8 cellular contexts compared by ENCODE assay signal in genomic region chr20:3846378-3846739, GRCh38. TPM values are rescaled to one million over a fixed set of nuclear protein-coding genes. Genes with fewer than 3 reads are reported as not detected.
DNase-seq lines count a peak whose midpoint lies in the region; ATAC-seq and TF ChIP-seq lines count a peak whose summit lies in the region.

No MANE protein-coding gene starts in this region.

- WGBS in ovary, 3 donors, result 0% methylated on average over 21 to 22 of the region's 22 CpGs

- POLR2A ChIA-PET in CD8-positive, alpha-beta T cell (lab: Charles Lee), result no interaction called here
- POLR2A ChIA-PET in PC-9 (lab: Charles Lee; ENCODE audit: unreplicated experiment), result no interaction called here

- CTCF ChIA-PET in CD8-positive, alpha-beta T cell (lab: Charles Lee), result interaction anchor here (2.0 to 2.4 kb wide), 2 partner anchors 9 to 26 kb away, joined by 9 to 11 read pairs; partner anchors contain the start of gene AP5S1
- CTCF ChIA-PET in PC-9 (lab: Charles Lee), result no interaction called here

- H3K9me3 Mint-ChIP-seq in CD8-positive, alpha-beta T cell, result no peaks in the 10 kb centered on the region

- peaks cover 10% of the 10 kb centered on the region for H3K4me1 ChIP-seq in CD8-positive, alpha-beta T cell (ENCODE audit: insufficient read depth, low read length)
- peaks cover 55% of the 10 kb centered on the region for H3K4me1 ChIP-seq in PC-9 (replicated peaks; ENCODE audit: insufficient read depth)
- H3K4me1 ChIP-seq in ovary (ENCODE audit: insufficient read depth), result peaks cover 2% of the 10 kb centered on the region

- BruUV-seq in PC-9 (replicated peaks; lab: Mats Ljungman, UMichigan), result no TSS peak

- in situ Hi-C loops in GM13977 (cut with MboI; ENCODE audit: low pct_unique_long_range_greater_than_20kb, low sequenced_read_pairs, unreplicated experiment), result no loop called here

- H3K27me3 Mint-ChIP-seq in CD8-positive, alpha-beta T cell (ENCODE audit: low read depth), result no peaks in the 10 kb centered on the region

- H3K4me3 ChIP-seq in CD8-positive, alpha-beta T cell (ENCODE audit: low read depth, low read length), result peak overlapping the region; percentile 87
- H3K4me3 ChIP-seq in PC-9 (peak overlapping the region; percentile 100), ovary (peak overlapping the region; percentile 98)

- peak overlapping the region; percentile 82 for H3K27ac Mint-ChIP-seq in CD8-positive, alpha-beta T cell

- TF ChIP-seq EP300 in ovary (IDR thresholded peaks at IDR 0.05), result no peak

- DNase-seq in CD8-positive, alpha-beta T cell, result no peak
- DNase-seq in PC-9, result no peak
- DNase-seq in epithelial cell of prostate (ENCODE audit: low read depth, low spot score), result no peak
- peak in 2 of 5 donors; percentile 62 to 71 for DNase-seq in ovary
- DNase-seq in GM13977 (ENCODE audit: low spot score), result no peak
- no peak for DNase-seq in CD1c-positive myeloid dendritic cell (ENCODE audit: extremely low spot score)
- no peak for DNase-seq in OCI-M1 (lab: John Stamatoyannopoulos, UW)

- H4K20me1 ChIP-seq in PC-9 (ENCODE audit: insufficient read depth), result peaks cover 7% of the 10 kb centered on the region; the same call in 1 of the 2 replicates

- no peak for TF ChIP-seq CTCF in CD8-positive, alpha-beta T cell (IDR thresholded peaks at IDR 0.05)
- no peak for TF ChIP-seq CTCF in PC-9 (conservative IDR thresholded peaks at IDR 0.05)
- TF ChIP-seq CTCF in ovary (IDR thresholded peaks at IDR 0.05), result no peak
- no peak for TF ChIP-seq CTCF in GM13977 (IDR thresholded peaks at IDR 0.05; ENCODE audit: extremely low read depth, insufficient read depth, missing control alignments)

- intact Hi-C loops in CD8-positive, alpha-beta T cell (cut with DNase I, micrococcal nuclease), result loop anchor here (1.0 to 10.0 kb wide), 8 partner anchors 26 to 79 kb away; partner anchors contain the start of genes ADISSP (in 2 of the 2), AP5S1 (in 2 of the 2), CENPB (in 2 of the 2) and CDC25B (in 1 of the 2)
- intact Hi-C loops in PC-9 (cut with micrococcal nuclease; ENCODE audit: unreplicated experiment) (loop anchor here (1.0 to 10.0 kb wide), 3 partner anchors 26 to 132 kb away; partner anchors contain the start of genes AP5S1, CENPB and SIGLEC1), ovary (cut with DNase I) (no loop called here)

- no peaks in the 10 kb centered on the region for H3K27me3 ChIP-seq in CD8-positive, alpha-beta T cell (ENCODE audit: insufficient read depth, low read length)
- H3K27me3 ChIP-seq in PC-9 (ENCODE audit: insufficient read depth, low read depth) (no peaks in the 10 kb centered on the region), ovary (no peaks in the 10 kb centered on the region)

- peaks cover 33% of the 10 kb centered on the region for H3K4me1 Mint-ChIP-seq in CD8-positive, alpha-beta T cell (ENCODE audit: low read depth)

- ATAC-seq in CD8-positive, alpha-beta T cell, result no peak
- no peak for ATAC-seq in GM18505 (IDR thresholded peaks at IDR 0.05; ENCODE audit: unreplicated experiment)

- peaks cover 36% of the 10 kb centered on the region; the same call in 1 of the 2 replicates for H3F3A ChIP-seq in PC-9 (ENCODE audit: insufficient read depth, low read depth)

- H3K4me3 Mint-ChIP-seq in CD8-positive, alpha-beta T cell, result peak overlapping the region; percentile 87

- H3K79me2 ChIP-seq in PC-9 (ENCODE audit: low read depth), result peaks cover 46% of the 10 kb centered on the region

- H3K36me3 Mint-ChIP-seq in CD8-positive, alpha-beta T cell, result peaks cover 5% of the 10 kb centered on the region

- H2AFZ ChIP-seq in PC-9, result peak overlapping the region; percentile 99

- no peaks in the 10 kb centered on the region for H3K9me2 ChIP-seq in PC-9 (ENCODE audit: insufficient read depth)

- peak overlapping the region; percentile 60 for H3K27ac ChIP-seq in CD8-positive, alpha-beta T cell (ENCODE audit: low read depth, low read length)
- H3K27ac ChIP-seq in PC-9 (peak overlapping the region; percentile 88), epithelial cell of prostate (peak overlapping the region; percentile 61), ovary (peak overlapping the region; percentile 77 to 95)

- no peaks in the 10 kb centered on the region for H3K36me3 ChIP-seq in CD8-positive, alpha-beta T cell (ENCODE audit: insufficient read depth, low read length)
- H3K36me3 ChIP-seq in PC-9 (ENCODE audit: low read depth) (no peaks in the 10 kb centered on the region), ovary (no peaks in the 10 kb centered on the region)

- peak overlapping the region; percentile 99 for H3K4me2 ChIP-seq in PC-9

- TF ChIP-seq POLR2A in ovary (IDR thresholded peaks at IDR 0.05) (no peak), GM18505 (IDR thresholded peaks at IDR 0.05; ENCODE audit: borderline replicate concordance, extremely low read depth, insufficient read depth, insufficient read length) (no peak)

- no peaks in the 10 kb centered on the region for H3K9me3 ChIP-seq in CD8-positive, alpha-beta T cell (ENCODE audit: low read length)
- H3K9me3 ChIP-seq in PC-9 (ENCODE audit: insufficient read depth, low read depth) (no peaks in the 10 kb centered on the region), ovary (no peaks in the 10 kb centered on the region)

RNA-seq across cellular contexts. Expression of gene MAVS, which starts 0.3 kb away (rescaled TPM):
- total RNA-seq in CD8-positive, alpha-beta T cell, result 10 to 100 TPM in 1 of 2 experiments, 1 to 10 TPM in 1; 10.0 to 10.5 TPM
- total RNA-seq in PC-9 (2021), result 53.6 and 61.3 TPM in 2 replicates
- 10 to 100 TPM; 14.2 to 50.5 (median 34.5) TPM for total RNA-seq in ovary
- 10 to 100 TPM; 28.6 to 35.1 TPM for polyA plus RNA-seq in ovary

RNA-seq across cellular contexts. Expression of gene AP5S1, which starts 26.0 kb away (rescaled TPM):
- 1 to 10 TPM; 5.2 to 6.3 TPM for total RNA-seq in CD8-positive, alpha-beta T cell
- total RNA-seq in PC-9 (2021) (18.3 and 20.0 TPM in 2 replicates), ovary (10 to 100 TPM in 5 of 7 donors, 1 to 10 TPM in 2; 6.8 to 15.3 (median 12.0) TPM)
- 1 to 10 TPM; 2.9 to 6.8 TPM for polyA plus RNA-seq in ovary

RNA-seq across cellular contexts. Expression of gene PANK2, which starts 42.8 kb away (rescaled TPM):
- total RNA-seq in CD8-positive, alpha-beta T cell, result 10 to 100 TPM; 44.2 to 53.5 TPM
- total RNA-seq in PC-9 (2021) (51.6 and 54.5 TPM in 2 replicates), ovary (10 to 100 TPM; 22.2 to 34.9 (median 33.9) TPM)
- 10 to 100 TPM; 20.0 to 39.5 TPM for polyA plus RNA-seq in ovary

RNA-seq across cellular contexts. Expression of gene CDC25B, which starts 50.2 kb away (rescaled TPM):
- total RNA-seq in CD8-positive, alpha-beta T cell, result 100 to 1,000 TPM; 135 to 140 TPM
- total RNA-seq in PC-9 (2021), result 83.5 and 91.0 TPM in 2 replicates
- 10 to 100 TPM; 19.1 to 47.8 (median 35.6) TPM for total RNA-seq in ovary
- polyA plus RNA-seq in ovary, result 10 to 100 TPM; 17.9 to 29.0 TPM

RNA-seq across cellular contexts. Expression of gene CENPB, which starts 59.8 kb away (rescaled TPM):
- 10 to 100 TPM; 23.2 to 24.1 TPM for total RNA-seq in CD8-positive, alpha-beta T cell
- total RNA-seq in PC-9 (2021) (70.8 and 82.9 TPM in 2 replicates), ovary (100 to 1,000 TPM in 2 of 7 donors, 10 to 100 TPM in 5; 43.8 to 119 (median 97.8) TPM)
- 10 to 100 TPM; 15.4 to 67.1 TPM for polyA plus RNA-seq in ovary

Comparison
In these comparisons a context has a peak if more than half of its experiments do, and no peak if none do; other contexts are left out.
1. intact Hi-C loops: an anchor here in CD8-positive, alpha-beta T cell (1.0 to 10.0 kb wide) and PC-9 (1.0 to 10.0 kb wide); none called in ovary.